19 cellular contexts compared by ENCODE assay signal in genomic region chr3:139130390-139131140, GRCh38.
"Had no signal": no experiment of that assay in that cellular context is flagged by ENCODE, and none has a peak within 500 bp of the region (broad histone marks: within the 10 kb centered on the region; RNA-seq: fewer than 3 reads in every experiment).

No MANE protein-coding gene starts in this region.

- DNase-seq: Kasumi-1, KG1, MM.1S, NCI-H1092 treated with DMSO at 0.1 percent for 48 hours, NCI-H1436, NCI-H187, NCI-H2029, NCI-H2081 treated with DMSO at 0.1 percent for 48 hours, NCI-H2171, NCI-H226, NCI-H446 treated with DMSO at 0.1 percent for 48 hours, NCI-H510A treated with DMSO at 0.1 percent for 48 hours, NCI-H526, Right ventricle myocardium superior, RPMI8226, SIG-M5 had no signal

- H3K27me3 ChIP-seq: SJSA1 had no signal

- H3K9me3 ChIP-seq: SJSA1 had no signal

- H3K36me3 ChIP-seq: SJSA1 had no signal

- H3K27ac ChIP-seq: SJSA1, SK-N-MC had no signal

- H3K4me1 ChIP-seq: SJSA1 had no signal

- FAIRE-seq: RCC 7860 had no signal

- H3K4me3 ChIP-seq: SJSA1, SK-N-MC had no signal
